1 cellular context compared by ENCODE assay signal in the genomic region with DNA sequence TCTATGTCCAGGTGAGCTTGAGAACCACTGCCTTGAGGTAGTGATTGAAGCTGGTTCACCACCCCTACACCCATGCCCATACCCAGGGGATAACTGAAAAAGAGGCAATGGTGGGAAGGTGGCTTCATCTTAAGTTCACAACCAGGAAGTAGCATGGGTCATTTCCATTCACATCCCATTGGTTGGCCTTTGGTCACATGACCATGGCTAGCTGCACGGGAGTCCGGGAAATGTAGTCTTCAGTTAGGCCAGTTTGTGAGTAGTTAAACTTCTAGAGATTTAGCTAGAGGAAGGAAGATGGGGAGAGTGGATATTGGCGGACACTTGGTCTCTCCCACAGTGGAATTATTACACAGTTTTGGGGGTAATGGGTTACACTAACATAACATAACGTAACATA.
TF ChIP-seq lines count a peak whose summit lies in the region.

No MANE protein-coding gene starts in this region.

TF ChIP-seq in WTC11, 78 proteins besides CTCF, POLR2A, EP300 and RAD21 (continued from another document):
- TF ChIP-seq, protein P1, sequence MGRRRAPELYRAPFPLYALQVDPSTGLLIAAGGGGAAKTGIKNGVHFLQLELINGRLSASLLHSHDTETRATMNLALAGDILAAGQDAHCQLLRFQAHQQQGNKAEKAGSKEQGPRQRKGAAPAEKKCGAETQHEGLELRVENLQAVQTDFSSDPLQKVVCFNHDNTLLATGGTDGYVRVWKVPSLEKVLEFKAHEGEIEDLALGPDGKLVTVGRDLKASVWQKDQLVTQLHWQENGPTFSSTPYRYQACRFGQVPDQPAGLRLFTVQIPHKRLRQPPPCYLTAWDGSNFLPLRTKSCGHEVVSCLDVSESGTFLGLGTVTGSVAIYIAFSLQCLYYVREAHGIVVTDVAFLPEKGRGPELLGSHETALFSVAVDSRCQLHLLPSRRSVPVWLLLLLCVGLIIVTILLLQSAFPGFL (CRISPR knock-in tag; IDR thresholded peaks at IDR 0.05; ENCODE audit: borderline replicate concordance), result no peak
- TF ChIP-seq, protein P2, sequence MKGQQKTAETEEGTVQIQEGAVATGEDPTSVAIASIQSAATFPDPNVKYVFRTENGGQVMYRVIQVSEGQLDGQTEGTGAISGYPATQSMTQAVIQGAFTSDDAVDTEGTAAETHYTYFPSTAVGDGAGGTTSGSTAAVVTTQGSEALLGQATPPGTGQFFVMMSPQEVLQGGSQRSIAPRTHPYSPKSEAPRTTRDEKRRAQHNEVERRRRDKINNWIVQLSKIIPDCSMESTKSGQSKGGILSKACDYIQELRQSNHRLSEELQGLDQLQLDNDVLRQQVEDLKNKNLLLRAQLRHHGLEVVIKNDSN (CRISPR knock-in tag; IDR thresholded peaks at IDR 0.05), result peak; percentile 57
- no peak for TF ChIP-seq GTF2I (CRISPR knock-in tag; conservative IDR thresholded peaks at IDR 0.05)
- no peak for TF ChIP-seq NR3C1 (CRISPR knock-in tag; conservative IDR thresholded peaks at IDR 0.05; ENCODE audit: low read depth)
- TF ChIP-seq NFYB (CRISPR knock-in tag; conservative IDR thresholded peaks at IDR 0.05; ENCODE audit: low read depth), result peak; percentile 74
- no peak for TF ChIP-seq ZNF423 (CRISPR knock-in tag; IDR thresholded peaks at IDR 0.05)
- TF ChIP-seq OVOL2 (CRISPR knock-in tag; IDR thresholded peaks at IDR 0.05; ENCODE audit: borderline replicate concordance), result no peak
- TF ChIP-seq ELF4 (CRISPR knock-in tag; IDR thresholded peaks at IDR 0.05; ENCODE audit: low read depth), result no peak
- TF ChIP-seq FOXP1 (CRISPR knock-in tag; IDR thresholded peaks at IDR 0.05; ENCODE audit: borderline replicate concordance), result no peak
- TF ChIP-seq TCF7 (CRISPR knock-in tag; IDR thresholded peaks at IDR 0.05; ENCODE audit: low read depth), result no peak
- TF ChIP-seq, protein P3, sequence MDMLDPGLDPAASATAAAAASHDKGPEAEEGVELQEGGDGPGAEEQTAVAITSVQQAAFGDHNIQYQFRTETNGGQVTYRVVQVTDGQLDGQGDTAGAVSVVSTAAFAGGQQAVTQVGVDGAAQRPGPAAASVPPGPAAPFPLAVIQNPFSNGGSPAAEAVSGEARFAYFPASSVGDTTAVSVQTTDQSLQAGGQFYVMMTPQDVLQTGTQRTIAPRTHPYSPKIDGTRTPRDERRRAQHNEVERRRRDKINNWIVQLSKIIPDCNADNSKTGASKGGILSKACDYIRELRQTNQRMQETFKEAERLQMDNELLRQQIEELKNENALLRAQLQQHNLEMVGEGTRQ (CRISPR knock-in tag; IDR thresholded peaks at IDR 0.05), result peak; percentile 82
- TF ChIP-seq, protein P4, sequence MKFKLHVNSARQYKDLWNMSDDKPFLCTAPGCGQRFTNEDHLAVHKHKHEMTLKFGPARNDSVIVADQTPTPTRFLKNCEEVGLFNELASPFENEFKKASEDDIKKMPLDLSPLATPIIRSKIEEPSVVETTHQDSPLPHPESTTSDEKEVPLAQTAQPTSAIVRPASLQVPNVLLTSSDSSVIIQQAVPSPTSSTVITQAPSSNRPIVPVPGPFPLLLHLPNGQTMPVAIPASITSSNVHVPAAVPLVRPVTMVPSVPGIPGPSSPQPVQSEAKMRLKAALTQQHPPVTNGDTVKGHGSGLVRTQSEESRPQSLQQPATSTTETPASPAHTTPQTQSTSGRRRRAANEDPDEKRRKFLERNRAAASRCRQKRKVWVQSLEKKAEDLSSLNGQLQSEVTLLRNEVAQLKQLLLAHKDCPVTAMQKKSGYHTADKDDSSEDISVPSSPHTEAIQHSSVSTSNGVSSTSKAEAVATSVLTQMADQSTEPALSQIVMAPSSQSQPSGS (CRISPR knock-in tag; IDR thresholded peaks at IDR 0.05; ENCODE audit: borderline replicate concordance, low read depth), result no peak
- no peak for TF ChIP-seq SMAD3 (CRISPR knock-in tag; IDR thresholded peaks at IDR 0.05; ENCODE audit: borderline replicate concordance)
- no peak for TF ChIP-seq ZBTB21 (CRISPR knock-in tag; IDR thresholded peaks at IDR 0.05; ENCODE audit: borderline replicate concordance)
- TF ChIP-seq HMGA2 (CRISPR knock-in tag; IDR thresholded peaks at IDR 0.05), result no peak
